9 cellular contexts compared by ENCODE assay signal in genomic region chr3:49718419-49719213, GRCh38. TPM values are rescaled to one million over a fixed set of nuclear protein-coding genes. Genes with fewer than 3 reads are reported as not detected.
DNase-seq lines count a peak whose midpoint lies in the region; TF ChIP-seq lines count a peak whose summit lies in the region.
"Had no signal": no experiment of that assay in that cellular context is flagged by ENCODE, and none has a peak within 500 bp of the region (broad histone marks: within the 10 kb centered on the region; RNA-seq: fewer than 3 reads in every experiment).

No MANE protein-coding gene starts in this region.

- no peak overlapping the region for H3K4ac ChIP-seq in trophoblast cell (ENCODE audit: low read depth, low read length)

- no peak overlapping the region for H4K8ac ChIP-seq in trophoblast cell (ENCODE audit: low read depth, low read length)

- DNase-seq in RWPE1 (ENCODE audit: low spot score), result no peak
- DNase-seq in fibroblast of mammary gland (ENCODE audit: low read depth), result no peak
- peak; percentile 42 to 61 for DNase-seq in trophoblast cell
- DNase-seq in T1000 (lab: John Stamatoyannopoulos, UW), result no peak
- no peak for DNase-seq in NCI-H187 treated with DMSO at 0.1 percent for 48 hours (lab: John Stamatoyannopoulos, UW)
- DNase-seq in NCI-H1417 treated with DMSO at 0.1 percent for 48 hours (lab: John Stamatoyannopoulos, UW), result no peak
- DNase-seq in HK-2 (ENCODE audit: unreplicated experiment), result no peak

- H3K79me1 ChIP-seq in trophoblast cell (ENCODE audit: low read length), result peaks cover 5% of the 10 kb centered on the region

- H3K4me3 ChIP-seq in DOHH2 (ENCODE audit: low read length), result peak overlapping the region; percentile 76
- peak overlapping the region; percentile 46 for H3K4me3 ChIP-seq in fibroblast of mammary gland (ENCODE audit: control insufficient read depth, low read depth, low read length)
- peak overlapping the region; percentile 71 for H3K4me3 ChIP-seq in trophoblast cell (ENCODE audit: low read depth, low read length)

- no peaks in the 10 kb centered on the region for H3K9me2 ChIP-seq in DOHH2 (replicated peaks; ENCODE audit: control insufficient read depth, low read length)

- H2AFZ ChIP-seq in trophoblast cell (ENCODE audit: insufficient read depth, low read length, poor library complexity), result no peak overlapping the region

- H3K79me2 ChIP-seq in DOHH2 (ENCODE audit: control insufficient read depth, low read length) (peaks cover 17% of the 10 kb centered on the region), trophoblast cell (ENCODE audit: control insufficient read depth, insufficient read depth, low read length, poor library complexity) (peaks cover 6% of the 10 kb centered on the region)

- CTCF ChIA-PET in RWPE1 (lab: Yijun Ruan, JAX), result interaction anchor here (0.6 to 1.6 kb wide), 2 partner anchors 179 to 344 kb away, joined by 4 to 7 read pairs; no protein-coding TSS in a partner anchor

- WGBS in trophoblast cell (ENCODE audit: extremely low coverage, insufficient coverage, insufficient read length), result no CpG with 5 or more reads among the region's 77 CpGs

- no peak overlapping the region for H4K91ac ChIP-seq in trophoblast cell (ENCODE audit: low read depth, low read length)

- H2AK5ac ChIP-seq in trophoblast cell (ENCODE audit: low read length), result no peak overlapping the region

- H3K27me3 ChIP-seq in DOHH2 (ENCODE audit: control insufficient read depth, low read length) (no peaks in the 10 kb centered on the region), trophoblast cell (ENCODE audit: insufficient read depth, low read length) (no peaks in the 10 kb centered on the region)

- peaks cover 23% of the 10 kb centered on the region for H3K4me1 ChIP-seq in DOHH2 (ENCODE audit: control insufficient read depth, low read length)
- peaks cover 11 to 16% of the 10 kb centered on the region in 2 experiments for H3K4me1 ChIP-seq in trophoblast cell (ENCODE audit: control insufficient read depth in 1 of 2, insufficient read depth in 2 of 2, low read length in 2 of 2)

- TF ChIP-seq CTCF in DOHH2 (IDR thresholded peaks at IDR 0.05; ENCODE audit: low read depth, low read length, poor library complexity, severe bottlenecking) (no peak), RWPE1 (conservative IDR thresholded peaks at IDR 0.05; ENCODE audit: low read depth) (no peak), fibroblast of mammary gland (conservative IDR thresholded peaks at IDR 0.05; ENCODE audit: control insufficient read depth, insufficient read depth, low read depth, low read length) (no peak)

- peak overlapping the region; percentile 85 for H3K4me2 ChIP-seq in DOHH2 (ENCODE audit: low read length)
- peak overlapping the region; percentile 85 for H3K4me2 ChIP-seq in trophoblast cell (ENCODE audit: low read length)

- H4K12ac ChIP-seq in trophoblast cell (ENCODE audit: low read depth, low read length), result no peak overlapping the region

- H2BK5ac ChIP-seq in trophoblast cell (ENCODE audit: low read depth, low read length, poor library complexity), result no peak overlapping the region

- POLR2A ChIA-PET in RWPE1 (lab: Yijun Ruan, JAX; ENCODE audit: low non-redundant PET), result no interaction called here

- no peak overlapping the region for H3K9ac ChIP-seq in trophoblast cell (ENCODE audit: low read length)

- H2BK12ac ChIP-seq in trophoblast cell (ENCODE audit: low read length), result no peak overlapping the region

- H3K9me3 ChIP-seq in DOHH2 (ENCODE audit: control insufficient read depth, insufficient read depth, low read length) (no peaks in the 10 kb centered on the region), trophoblast cell (ENCODE audit: insufficient read depth, low read depth, low read length) (peaks cover 10% of the 10 kb centered on the region)

- H2BK120ac ChIP-seq in trophoblast cell (ENCODE audit: insufficient read depth, low read length, poor library complexity), result no peak overlapping the region

- no peak overlapping the region for H3K18ac ChIP-seq in trophoblast cell (ENCODE audit: low read length)

- no peak overlapping the region for H3K14ac ChIP-seq in trophoblast cell (ENCODE audit: low read length)

- no peaks in the 10 kb centered on the region for H4K20me1 ChIP-seq in DOHH2 (ENCODE audit: control insufficient read depth, insufficient read depth, low read depth, low read length)

- peaks cover 43% of the 10 kb centered on the region for H3K36me3 ChIP-seq in DOHH2 (ENCODE audit: control insufficient read depth, low read length)
- peaks cover 35 to 43% of the 10 kb centered on the region in 2 experiments for H3K36me3 ChIP-seq in trophoblast cell (ENCODE audit: control insufficient read depth in 1 of 2, insufficient read depth in 2 of 2, low read length in 2 of 2)

- no peaks in the 10 kb centered on the region for H3F3A ChIP-seq in DOHH2 (ENCODE audit: control insufficient read depth, insufficient read depth)

- no peak overlapping the region for H3K23ac ChIP-seq in trophoblast cell (ENCODE audit: low read length)

- H3K27ac ChIP-seq in DOHH2 (ENCODE audit: low read depth, low read length) (0 out of 2 replicates have a peak overlapping the region, but pooled peaks have one; percentile 27), RWPE1 (peak overlapping the region; percentile 72), trophoblast cell (ENCODE audit: low read depth, low read length) (no peak overlapping the region)
- H3K27ac ChIP-seq: epithelial cell of prostate had no signal

RNA-seq across cellular contexts. Expression of gene AMIGO3, which starts 0.9 kb away (rescaled TPM):
- polyA plus RNA-seq in trophoblast cell (2013), result 4.6 and 4.9 TPM in 2 replicates

RNA-seq across cellular contexts. Expression of gene GMPPB, which starts 5.1 kb away (rescaled TPM):
- 39.9 and 42.9 TPM in 2 replicates for polyA plus RNA-seq in trophoblast cell (2013)

RNA-seq across cellular contexts. Expression of gene RNF123, which starts 29.3 kb away (rescaled TPM):
- polyA plus RNA-seq in trophoblast cell (2013), result 23.4 and 24.3 TPM in 2 replicates

RNA-seq across cellular contexts. Expression of gene MST1, which starts 29.3 kb away (rescaled TPM):
- polyA plus RNA-seq in trophoblast cell (2013), result 14.1 and 16.4 TPM in 2 replicates

RNA-seq across cellular contexts. Expression of gene APEH, which starts 44.5 kb away (rescaled TPM):
- polyA plus RNA-seq in trophoblast cell (2013), result 54.4 and 54.8 TPM in 2 replicates

Comparison
In these comparisons a context has a peak if more than half of its experiments do, and no peak if none do; other contexts are left out.
1. DNase-seq: peak in trophoblast cell (2 of 2); none in RWPE1 (single experiment), fibroblast of mammary gland (single experiment), T1000 (single experiment), NCI-H187 treated with DMSO at 0.1 percent for 48 hours (single experiment), NCI-H1417 treated with DMSO at 0.1 percent for 48 hours (single experiment) and HK-2 (single experiment).
2. Peak in every context shown above with its lines, with median percentiles within 50 percentile points of each other: H3K4me3 ChIP-seq.